Comparison of ENCODE assay signal across 18 cellular contexts in genomic region chr5:138793481-138794010, GRCh38. TPM values are rescaled to one million over a fixed set of nuclear protein-coding genes. Genes with fewer than 3 reads are reported as not detected.
DNase-seq lines count a peak whose midpoint lies in the region; TF ChIP-seq lines count a peak whose summit lies in the region.
"Had no signal": no experiment of that assay in that cellular context is flagged by ENCODE, and none has a peak within 500 bp of the region (broad histone marks: within the 10 kb centered on the region; RNA-seq: fewer than 3 reads in every experiment).

No MANE protein-coding gene starts in this region.

- H3K4me1 Mint-ChIP-seq in osteocyte (ENCODE audit: unreplicated experiment), result peaks cover 58% of the 10 kb centered on the region
- H3K4me1 Mint-ChIP-seq in CD14-positive monocyte, result peaks cover 17% of the 10 kb centered on the region

- TF ChIP-seq CTCF in C4-2B (conservative IDR thresholded peaks at IDR 0.05) (no peak), VCaP (conservative IDR thresholded peaks at IDR 0.05) (no peak), osteocyte (IDR thresholded peaks at IDR 0.05) (no peak), CD14-positive monocyte (IDR thresholded peaks at IDR 0.05) (no peak)

- H3K36me3 Mint-ChIP-seq in osteocyte (ENCODE audit: unreplicated experiment) (peaks cover 4% of the 10 kb centered on the region), CD14-positive monocyte (peaks cover 17 to 22% of the 10 kb centered on the region in 2 donors)

- peak overlapping the region; percentile 6 for H3K27ac Mint-ChIP-seq in osteocyte (ENCODE audit: unreplicated experiment)
- no peak overlapping the region for H3K27ac Mint-ChIP-seq in CD14-positive monocyte

- H3K9me3 Mint-ChIP-seq in osteocyte (ENCODE audit: unreplicated experiment), result no peaks in the 10 kb centered on the region
- H3K9me3 Mint-ChIP-seq in CD14-positive monocyte, result peaks cover 0 to 3% (median 0%) of the 10 kb centered on the region in 7 donors

- no peak overlapping the region for H3K4me3 Mint-ChIP-seq in osteocyte (ENCODE audit: unreplicated experiment)
- no peak overlapping the region for H3K4me3 Mint-ChIP-seq in CD14-positive monocyte

- DNase-seq in fibroblast of peridontal ligament (ENCODE audit: extremely low read depth) (peak; percentile 65), osteocyte (ENCODE audit: extremely low spot score, unreplicated experiment) (no peak), CD14-positive monocyte (ENCODE audit: low spot score) (no peak), NCI-H1105 (lab: John Stamatoyannopoulos, UW) (no peak)
- no peak for DNase-seq in stimulated activated naive CD4-positive, alpha-beta T cell treated with Interleukin-2 at 50 U/mL for 16 hours (lab: John Stamatoyannopoulos, UW)
- DNase-seq in stimulated activated naive CD4-positive, alpha-beta T cell (lab: John Stamatoyannopoulos, UW), result no peak
- DNase-seq: COR-L47; DMS153; KBM-7; NCI-H1048; NCI-H1694 treated with DMSO at 0.1 percent for 48 hours; NCI-H69; NK-92 treated with Interleukin-12 subunit alpha and Interleukin-12 subunit beta, amount 100 ng/mL, for 24 hours; OCI-M1; RPMI8226 had no signal

- H3K27ac ChIP-seq in C4-2B (peak overlapping the region; percentile 45; the same call in 1 of the 2 replicates), VCaP (peak overlapping the region; percentile 60)
- H3K27ac ChIP-seq: BLaER1 treated with 17β-estradiol and CSF1 and Interleukin-3, amounts not matched to agents 10 nM and 100 nM had no signal

- H3K27me3 Mint-ChIP-seq in osteocyte (ENCODE audit: unreplicated experiment) (no peaks in the 10 kb centered on the region), CD14-positive monocyte (ENCODE audit: low read depth in 3 of 3) (peaks cover 0 to 3% (median 1%) of the 10 kb centered on the region in 3 donors)

- intact Hi-C loops in CD14-positive monocyte (cut with micrococcal nuclease), result no loop called here

RNA-seq across cellular contexts. Expression of gene CTNNA1, which starts 40.3 kb away (rescaled TPM):
- 366 and 375 TPM in 2 replicates for total RNA-seq in osteocyte
- polyA plus RNA-seq in CD14-positive monocyte, result 10 to 100 TPM; 56.6 to 84.5 TPM
